ENCODE assay signal across 28 cellular contexts in genomic region chr12:81123611-81124010, GRCh38.
"Had no signal": no experiment of that assay in that cellular context is flagged by ENCODE, and none has a peak within 500 bp of the region (broad histone marks: within the 10 kb centered on the region; RNA-seq: fewer than 3 reads in every experiment).

No MANE protein-coding gene starts in this region.

- H3K4me3 ChIP-seq: colonic mucosa, coronary artery, dorsolateral prefrontal cortex, esophagus muscularis mucosa, esophagus squamous epithelium, gastrocnemius medialis, gastroesophageal sphincter, heart left ventricle, heart right ventricle had no signal

- H3K27ac ChIP-seq: colonic mucosa, coronary artery, dorsolateral prefrontal cortex, epithelial cell of prostate, esophagus muscularis mucosa, esophagus squamous epithelium, foreskin keratinocyte, gastrocnemius medialis, gastroesophageal sphincter, heart left ventricle, heart right ventricle had no signal

- H3K9me3 ChIP-seq: colonic mucosa, esophagus squamous epithelium, gastrocnemius medialis had no signal

- H3K4me1 ChIP-seq: colonic mucosa, esophagus muscularis mucosa, esophagus squamous epithelium, gastrocnemius medialis, gastroesophageal sphincter had no signal

- FAIRE-seq: colon, endometrium, endothelial cell of umbilical vein, frontal cortex had no signal

- DNase-seq: colonic mucosa; cortex of kidney; dermis blood vessel endothelial cell; dorsolateral prefrontal cortex; effector CD4-positive, alpha-beta T cell; effector CD8-positive, alpha-beta T cell; effector memory CD4-positive, alpha-beta T cell; effector memory CD8-positive, alpha-beta T cell; endodermal cell; erythroblast; esophagus squamous epithelium; foreskin fibroblast; foreskin keratinocyte; foreskin melanocyte; gastrocnemius medialis; glutamatergic neuron; head of caudate nucleus; heart left ventricle; heart right ventricle had no signal

- H3K27me3 ChIP-seq: colonic mucosa, dorsolateral prefrontal cortex, esophagus muscularis mucosa, esophagus squamous epithelium, foreskin keratinocyte, gastrocnemius medialis, gastroesophageal sphincter, heart left ventricle, heart right ventricle had no signal

- H3K36me3 ChIP-seq: colonic mucosa, esophagus squamous epithelium, gastrocnemius medialis, gastroesophageal sphincter had no signal

- ATAC-seq: effector memory CD8-positive, alpha-beta T cell; esophagus mucosa; foreskin keratinocyte; gastrocnemius medialis; gastroesophageal sphincter; heart left ventricle; heart right ventricle had no signal
